Comparison of ENCODE assay signal across 23 cellular contexts in the genomic region with DNA sequence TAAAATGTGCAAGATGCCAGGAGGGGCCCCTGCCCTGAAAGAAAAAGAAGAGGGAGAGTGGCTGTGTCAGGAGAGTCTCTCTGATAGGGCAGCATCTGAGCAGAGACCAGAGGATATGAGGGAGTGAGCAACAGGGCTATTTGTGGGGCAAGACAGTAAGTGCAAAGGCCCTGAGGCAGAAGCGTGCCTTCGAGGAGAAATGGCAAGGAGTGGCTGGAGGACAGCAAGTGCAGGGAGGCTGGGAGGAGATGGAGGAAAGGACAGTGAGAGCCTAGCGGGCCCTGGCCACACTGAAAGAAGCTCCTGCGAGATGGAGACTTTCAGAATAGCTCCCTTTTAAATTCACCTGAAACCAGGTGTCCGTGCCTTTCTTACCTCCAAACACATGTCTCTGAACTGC.
"Had no signal": no experiment of that assay in that cellular context is flagged by ENCODE, and none has a peak within 500 bp of the region (broad histone marks: within the 10 kb centered on the region; RNA-seq: fewer than 3 reads in every experiment).

No MANE protein-coding gene starts in this region.

- H3K36me3 ChIP-seq: brain microvascular endothelial cell, cardiac muscle cell had no signal

- H3K36me3 Mint-ChIP-seq: activated naive CD8-positive, alpha-beta T cell; T-cell had no signal

- H3K27ac ChIP-seq: brain microvascular endothelial cell, cardiac muscle cell, SK-N-MC had no signal

- H3K27me3 Mint-ChIP-seq: activated CD8-positive, alpha-beta T cell treated with anti-CD3 and anti-CD28 coated beads for 36 hours; activated naive CD8-positive, alpha-beta T cell; activated T-helper 17 cell treated with anti-CD3 and anti-CD28 coated beads, Interleukin-2, amount 50 U/mL, for 72 hours had no signal

- DNase-seq: activated CD4-positive, alpha-beta T cell treated with anti-CD3 and anti-CD28 coated beads for 4 hours; activated CD8-positive, alpha-beta T cell treated with anti-CD3 and anti-CD28 coated beads for 36 hours; activated gamma-delta T cell; activated naive CD4-positive, alpha-beta T cell treated with anti-CD3 and anti-CD28 coated beads for 36 hours; activated T-cell treated with anti-CD3 and anti-CD28 coated beads for 4 hours; activated T-cell treated with anti-CD3 and anti-CD28 coated beads, Interleukin-2, amount 50 U/mL, for 48 hours; amygdala; brain microvascular endothelial cell; Kasumi-1; KBM-7; NCI-H146; NCI-H1930; NCI-H2107; NCI-H226; NCI-H526 treated with DMSO at 0.1 percent for 48 hours; NK-92 treated with Interleukin-12 subunit alpha and Interleukin-12 subunit beta, amount 100 ng/mL, for 24 hours; OCI-M1; RPMI8226; T-cell had no signal

- H3K27me3 ChIP-seq: brain microvascular endothelial cell, cardiac muscle cell had no signal

- H3K4me1 Mint-ChIP-seq: activated T-helper 17 cell treated with anti-CD3 and anti-CD28 coated beads, Interleukin-2, amount 50 U/mL, for 72 hours had no signal

- H3K4me3 Mint-ChIP-seq: activated CD8-positive, alpha-beta T cell treated with anti-CD3 and anti-CD28 coated beads for 36 hours; activated naive CD4-positive, alpha-beta T cell treated with anti-CD3 and anti-CD28 coated beads for 36 hours; activated naive CD8-positive, alpha-beta T cell; activated T-helper 17 cell treated with anti-CD3 and anti-CD28 coated beads, Interleukin-2, amount 50 U/mL, for 72 hours; T-cell had no signal

- H3K27ac Mint-ChIP-seq: activated CD8-positive, alpha-beta T cell treated with anti-CD3 and anti-CD28 coated beads for 36 hours; activated naive CD4-positive, alpha-beta T cell treated with anti-CD3 and anti-CD28 coated beads for 36 hours; activated naive CD8-positive, alpha-beta T cell; activated T-helper 17 cell treated with anti-CD3 and anti-CD28 coated beads, Interleukin-2, amount 50 U/mL, for 72 hours; T-cell had no signal

- H3K4me3 ChIP-seq: cardiac muscle cell, SK-N-MC had no signal

- H3K9me3 Mint-ChIP-seq: activated CD8-positive, alpha-beta T cell treated with anti-CD3 and anti-CD28 coated beads for 36 hours; activated naive CD4-positive, alpha-beta T cell treated with anti-CD3 and anti-CD28 coated beads for 36 hours; activated T-helper 17 cell treated with anti-CD3 and anti-CD28 coated beads, Interleukin-2, amount 50 U/mL, for 72 hours; T-cell had no signal
